8 cellular contexts compared by ENCODE assay signal in genomic region chrX:52995135-52995973, GRCh38. TPM values are rescaled to one million over a fixed set of nuclear protein-coding genes. Genes with fewer than 3 reads are reported as not detected.
DNase-seq lines count a peak whose midpoint lies in the region; ATAC-seq and TF ChIP-seq lines count a peak whose summit lies in the region.

No MANE protein-coding gene starts in this region.

- TF ChIP-seq CTCF in GM10266 (IDR thresholded peaks at IDR 0.05; ENCODE audit: control insufficient read depth, insufficient read depth, low read depth, missing control alignments): peak; percentile 59
- TF ChIP-seq CTCF in osteocyte (IDR thresholded peaks at IDR 0.05): peak; percentile 65
- peak; percentile 49 to 95 (median 74) for TF ChIP-seq CTCF in thyroid gland (IDR thresholded peaks at IDR 0.05)

- no peaks in the 10 kb centered on the region for H3K4me1 ChIP-seq in thyroid gland

- H3K27me3 Mint-ChIP-seq in activated naive CD8-positive, alpha-beta T cell treated with anti-CD3 and anti-CD28 coated beads for 36 hours: no peaks in the 10 kb centered on the region
- H3K27me3 Mint-ChIP-seq in osteocyte (ENCODE audit: unreplicated experiment): no peaks in the 10 kb centered on the region

- H3K4me3 Mint-ChIP-seq in activated naive CD8-positive, alpha-beta T cell treated with anti-CD3 and anti-CD28 coated beads for 36 hours: peak overlapping the region; percentile 93
- peak overlapping the region; percentile 90 for H3K4me3 Mint-ChIP-seq in osteocyte (ENCODE audit: unreplicated experiment)

- H3K27me3 ChIP-seq in thyroid gland: no peaks in the 10 kb centered on the region

- TF ChIP-seq POLR2A in thyroid gland (IDR thresholded peaks at IDR 0.05): peak in 1 of 2 donors; percentile 41

- ATAC-seq in HG02610 (IDR thresholded peaks at IDR 0.05; ENCODE audit: unreplicated experiment) (peak; percentile 97), SK-N-SH treated with all-trans-retinoic acid at 6 μM for 48 hours (peak; percentile 98)

- no peaks in the 10 kb centered on the region for H3K9me3 Mint-ChIP-seq in activated naive CD8-positive, alpha-beta T cell treated with anti-CD3 and anti-CD28 coated beads for 36 hours
- H3K9me3 Mint-ChIP-seq in osteocyte (ENCODE audit: unreplicated experiment): peaks cover 12% of the 10 kb centered on the region

- DNase-seq in GM10266 (ENCODE audit: extremely low spot score): peak; percentile 83
- peak; percentile 97 for DNase-seq in NCI-H1092 (lab: John Stamatoyannopoulos, UW)
- DNase-seq in activated naive CD8-positive, alpha-beta T cell treated with anti-CD3 and anti-CD28 coated beads for 36 hours: peak; percentile 91
- DNase-seq in head of caudate nucleus: peak; percentile 81 to 97 (median 93)
- DNase-seq in osteocyte (ENCODE audit: extremely low spot score, unreplicated experiment): peak; percentile 96
- DNase-seq in thyroid gland: peak; percentile 94 to 95

- H3K4me1 Mint-ChIP-seq in activated naive CD8-positive, alpha-beta T cell treated with anti-CD3 and anti-CD28 coated beads for 36 hours: peaks cover 12% of the 10 kb centered on the region
- H3K4me1 Mint-ChIP-seq in osteocyte (ENCODE audit: unreplicated experiment): peaks cover 11% of the 10 kb centered on the region

- H3K36me3 Mint-ChIP-seq in activated naive CD8-positive, alpha-beta T cell treated with anti-CD3 and anti-CD28 coated beads for 36 hours: peaks cover 1% of the 10 kb centered on the region
- H3K36me3 Mint-ChIP-seq in osteocyte (ENCODE audit: unreplicated experiment): no peaks in the 10 kb centered on the region

- H3K27ac ChIP-seq in thyroid gland: peak overlapping the region; percentile 60 to 95 (median 71)

- H3K27ac Mint-ChIP-seq in activated naive CD8-positive, alpha-beta T cell treated with anti-CD3 and anti-CD28 coated beads for 36 hours: peak overlapping the region; percentile 100
- H3K27ac Mint-ChIP-seq in osteocyte (ENCODE audit: unreplicated experiment): peak overlapping the region; percentile 99

- H3K36me3 ChIP-seq in thyroid gland: no peaks in the 10 kb centered on the region

- intact Hi-C loops in head of caudate nucleus (cut with DNase I): no loop called here
- intact Hi-C loops in thyroid gland (cut with DNase I): no loop called here

- H3K4me3 ChIP-seq in thyroid gland (replicated peaks in 1 of 3): peak overlapping the region in 2 of 3 donors; percentile 24 to 44

- H3K9me3 ChIP-seq in thyroid gland: no peaks in the 10 kb centered on the region

- 0% methylated on average over 13 to 29 of the region's 45 CpGs for WGBS in thyroid gland, 2 donors

TF ChIP-seq in SK-N-SH treated with all-trans-retinoic acid at 6 μM for 48 hours, 23 proteins besides CTCF, POLR2A, EP300 and RAD21:
- TF ChIP-seq ZNF565 (CRISPR knock-in tag; conservative IDR thresholded peaks at IDR 0.05; ENCODE audit: low read depth) (no peak), POU6F1 (CRISPR knock-in tag; IDR thresholded peaks at IDR 0.05; ENCODE audit: borderline replicate concordance, low read depth) (peak; percentile 26; the same call in 1 of the 2 replicates)

RNA-seq across cellular contexts. Expression of gene FAM156A, which starts 37.0 kb away (rescaled TPM):
- total RNA-seq in activated naive CD8-positive, alpha-beta T cell treated with anti-CD3 and anti-CD28 coated beads for 36 hours: 10 to 100 TPM; 22.7 to 23.7 TPM
- total RNA-seq in osteocyte: 23.9 and 27.4 TPM in 2 replicates
- 10 to 100 TPM in 3 of 4 donors, 1 to 10 TPM in 1; 7.7 to 19.9 (median 11.5) TPM for total RNA-seq in thyroid gland

RNA-seq across cellular contexts. Expression of gene GPR173, which starts 53.2 kb away (rescaled TPM):
- total RNA-seq in activated naive CD8-positive, alpha-beta T cell treated with anti-CD3 and anti-CD28 coated beads for 36 hours: under 1 TPM; 0.56 to 0.64 TPM
- 12.6 and 17.3 TPM in 2 replicates for total RNA-seq in osteocyte
- 1 to 10 TPM in 2 of 4 donors, under 1 TPM in 2; 0.78 to 1.3 (median 1.1) TPM for total RNA-seq in thyroid gland

Comparison
In these comparisons a context has a peak if more than half of its experiments do, and no peak if none do; other contexts are left out.
1. Peak in every context shown above with its lines: DNase-seq, ATAC-seq, H3K4me3 ChIP-seq and H3K27ac ChIP-seq.